Comparison of ENCODE assay signal across 8 cellular contexts in the genomic region with DNA sequence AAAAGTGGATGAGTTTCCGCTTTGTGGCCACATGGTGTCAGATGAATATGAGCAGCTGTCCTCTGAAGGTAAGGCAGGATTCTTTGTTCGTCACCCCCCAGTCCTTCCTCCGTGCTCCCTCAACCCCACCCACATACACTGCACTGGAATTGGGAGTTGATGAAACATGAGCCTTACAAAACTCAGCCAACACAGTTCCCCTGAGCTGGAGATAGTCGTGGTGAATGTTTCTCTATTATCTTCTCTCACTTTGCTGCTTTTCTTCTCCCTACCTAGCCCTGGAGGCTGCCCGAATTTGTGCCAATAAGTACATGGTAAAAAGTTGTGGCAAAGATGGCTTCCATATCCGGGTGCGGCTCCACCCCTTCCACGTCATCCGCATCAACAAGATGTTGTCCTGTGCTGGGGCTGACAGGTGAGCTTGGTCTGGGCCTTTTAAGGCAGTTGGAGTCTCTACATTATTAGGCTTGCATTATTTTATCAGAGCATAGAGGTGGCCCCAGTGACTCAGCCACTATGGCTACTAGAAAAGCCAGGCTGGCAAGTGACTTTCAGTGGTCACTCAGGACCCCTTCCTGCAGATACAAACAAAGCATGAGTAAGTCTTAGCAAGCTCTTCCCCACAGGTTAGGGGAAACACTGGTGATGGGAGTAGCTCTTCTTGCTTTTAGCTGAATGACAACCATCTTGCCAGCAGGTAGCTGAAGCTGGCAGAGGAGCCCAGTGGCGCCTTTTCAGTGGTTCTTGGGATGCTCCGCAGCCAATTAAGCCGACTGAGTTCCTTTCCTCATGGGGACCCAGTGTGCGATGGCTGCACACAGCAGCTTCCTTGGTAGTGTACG. TPM values are rescaled to one million over a fixed set of nuclear protein-coding genes. Genes with fewer than 3 reads are reported as not detected.
DNase-seq lines count a peak whose midpoint lies in the region; ATAC-seq and TF ChIP-seq lines count a peak whose summit lies in the region.

No MANE protein-coding gene starts in this region.

- TF ChIP-seq CTCF in AG09309 (IDR thresholded peaks at IDR 0.05; ENCODE audit: control insufficient read depth, insufficient read depth, low read depth, low read length, missing control alignments) (no peak), brain microvascular endothelial cell (IDR thresholded peaks at IDR 0.05; ENCODE audit: low read depth, low read length, missing control alignments) (no peak)

- H3K9ac ChIP-seq in Karpas-422 (ENCODE audit: low read length) (peak overlapping the region; percentile 98), mucosa of rectum (ENCODE audit: low read depth in 1 of 2, low read length in 2 of 2) (peak overlapping the region; percentile 97 to 99)

- ATAC-seq in HG02870 (IDR thresholded peaks at IDR 0.05; ENCODE audit: unreplicated experiment), result no peak

- H3K27ac ChIP-seq in Karpas-422 (ENCODE audit: low read length), result peak overlapping the region; percentile 94
- H3K27ac ChIP-seq in brain microvascular endothelial cell, result peak overlapping the region; percentile 99
- H3K27ac ChIP-seq in mucosa of rectum (ENCODE audit: low read depth in 2 of 2, low read length in 2 of 2), result peak overlapping the region; percentile 99

- H3K27me3 ChIP-seq in Karpas-422 (ENCODE audit: low read length) (no peaks in the 10 kb centered on the region), brain microvascular endothelial cell (replicated peaks) (no peaks in the 10 kb centered on the region), mucosa of rectum (ENCODE audit: control insufficient read depth in 2 of 2, insufficient read depth in 2 of 2, low read length in 2 of 2) (no peaks in the 10 kb centered on the region)

- H3K9me3 ChIP-seq in Karpas-422 (ENCODE audit: low read length) (no peaks in the 10 kb centered on the region), mucosa of rectum (ENCODE audit: control insufficient read depth in 2 of 2, low read length in 2 of 2) (no peaks in the 10 kb centered on the region)

- in situ Hi-C loops in brain microvascular endothelial cell (cut with HindIII; ENCODE audit: low pct_ligation_motif_present, low sequenced_read_pairs), result no loop called here

- DNase-seq in AG09309 (ENCODE audit: low read depth), result no peak
- peak; percentile 56 for DNase-seq in Karpas-422
- DNase-seq in brain microvascular endothelial cell, result no peak
- no peak for DNase-seq in C1 segment of cervical spinal cord (lab: John Stamatoyannopoulos, UW)
- no peak for DNase-seq in NCI-H2029 treated with DMSO at 0.1 percent for 48 hours (lab: John Stamatoyannopoulos, UW)
- no peak for DNase-seq in NCI-H69 (lab: John Stamatoyannopoulos, UW)

- H2AFZ ChIP-seq in Karpas-422 (ENCODE audit: low read length), result no peak overlapping the region

- peaks cover 14% of the 10 kb centered on the region; the same call in 1 of the 2 replicates for H3K79me2 ChIP-seq in Karpas-422 (ENCODE audit: low read length)

- no peaks in the 10 kb centered on the region for H4K20me1 ChIP-seq in Karpas-422 (ENCODE audit: insufficient read depth, low read depth, low read length)

- peaks cover 15% of the 10 kb centered on the region for H3K4me1 ChIP-seq in Karpas-422 (ENCODE audit: low read length)
- peaks cover 9 to 12% of the 10 kb centered on the region in 2 donors for H3K4me1 ChIP-seq in mucosa of rectum (ENCODE audit: control insufficient read depth in 2 of 2, insufficient read depth in 2 of 2, low read length in 2 of 2)

- peak overlapping the region; percentile 83 for H3K4me2 ChIP-seq in Karpas-422 (ENCODE audit: low read depth, low read length, poor library complexity, severe bottlenecking)

- H3K4me3 ChIP-seq in AG09309 (ENCODE audit: control insufficient read depth, low read depth, low read length) (peak overlapping the region; percentile 69), Karpas-422 (ENCODE audit: low read length) (peak overlapping the region; percentile 82), brain microvascular endothelial cell (ENCODE audit: low read depth, low read length) (peak overlapping the region; percentile 86), mucosa of rectum (ENCODE audit: low read length in 2 of 2) (peak overlapping the region; percentile 88 to 92)

- H3K36me3 ChIP-seq in Karpas-422 (ENCODE audit: insufficient read depth, low read length), result peaks cover 15% of the 10 kb centered on the region
- H3K36me3 ChIP-seq in brain microvascular endothelial cell (replicated peaks), result peaks cover 32% of the 10 kb centered on the region
- peaks cover 19 to 24% of the 10 kb centered on the region in 2 donors for H3K36me3 ChIP-seq in mucosa of rectum (ENCODE audit: control insufficient read depth in 2 of 2, insufficient read depth in 2 of 2, low read length in 2 of 2)

- H3K9me2 ChIP-seq in Karpas-422 (replicated peaks; ENCODE audit: insufficient read depth, low read length), result no peaks in the 10 kb centered on the region

RNA-seq across cellular contexts. Expression of a gene that starts 1.6 kb away (rescaled TPM):
- 4,110 and 4,432 TPM in 2 replicates for total RNA-seq in Karpas-422 (2014; rRNA removed; shearing (Covaris generic); ENCODE audit: low replicate concordance)

RNA-seq across cellular contexts. Expression of a gene that starts 9.3 kb away (rescaled TPM):
- total RNA-seq in Karpas-422 (2014; rRNA removed; shearing (Covaris generic); ENCODE audit: low replicate concordance), result 17.6 and 30.8 TPM in 2 replicates

RNA-seq across cellular contexts. Expression of a gene that starts 11.6 kb away (rescaled TPM):
- total RNA-seq in Karpas-422 (2014; rRNA removed; shearing (Covaris generic); ENCODE audit: low replicate concordance), result 22.1 and 39.0 TPM in 2 replicates

RNA-seq across cellular contexts. Expression of a gene that starts 20.7 kb away (rescaled TPM):
- total RNA-seq in Karpas-422 (2014; rRNA removed; shearing (Covaris generic); ENCODE audit: low replicate concordance), result 19.5 and 20.7 TPM in 2 replicates

RNA-seq across cellular contexts. Expression of a gene that starts 25.3 kb away (rescaled TPM):
- total RNA-seq in Karpas-422 (2014; rRNA removed; shearing (Covaris generic); ENCODE audit: low replicate concordance), result 46.3 and 89.6 TPM in 2 replicates
